15 cellular contexts compared by ENCODE assay signal in the genomic region with DNA sequence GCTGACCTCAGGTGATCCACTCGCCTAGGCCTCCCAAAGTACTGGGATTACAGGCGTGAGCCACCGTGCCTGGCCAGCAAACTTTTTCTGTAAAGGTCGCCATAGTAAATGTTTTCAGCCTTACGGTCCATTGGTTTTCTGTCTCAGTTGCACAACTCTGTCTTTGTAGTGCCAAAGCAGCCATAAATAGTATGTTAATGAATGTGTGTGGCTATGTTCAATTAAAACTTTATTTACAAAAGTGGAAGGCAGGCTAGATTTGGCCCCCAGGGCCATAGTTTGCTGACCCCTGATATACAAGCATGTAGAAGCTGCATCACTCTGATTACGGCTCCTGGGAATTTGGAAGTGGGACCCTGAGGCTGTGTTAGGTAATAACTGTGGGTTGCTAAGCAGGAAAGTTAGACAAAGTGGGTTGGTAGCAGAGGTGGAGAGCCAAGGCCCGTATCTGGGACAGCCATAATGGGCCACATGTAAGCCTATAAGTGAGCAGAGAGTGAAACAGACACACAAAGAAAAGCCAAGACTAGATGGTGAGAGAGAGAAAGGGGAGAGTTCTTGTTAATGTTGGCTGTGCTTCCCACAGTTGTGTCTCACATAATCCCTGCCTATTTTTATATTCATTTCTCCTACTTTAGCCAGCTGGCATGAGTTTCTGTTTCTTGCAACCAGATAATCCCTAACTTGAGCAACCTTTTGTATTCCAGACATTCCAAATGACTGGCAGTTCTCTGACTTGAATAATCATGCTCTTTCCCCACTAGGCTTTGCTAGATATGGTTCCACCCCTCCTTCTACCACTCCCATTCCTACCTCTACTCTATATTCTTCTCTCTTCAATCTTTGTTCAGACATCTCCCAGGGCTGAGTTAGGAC. TPM values are rescaled to one million over a fixed set of nuclear protein-coding genes. Genes with fewer than 3 reads are reported as not detected.
DNase-seq lines count a peak whose midpoint lies in the region; FAIRE-seq and TF ChIP-seq lines count a peak whose summit lies in the region.
"Had no signal": no experiment of that assay in that cellular context is flagged by ENCODE, and none has a peak within 500 bp of the region (broad histone marks: within the 10 kb centered on the region; RNA-seq: fewer than 3 reads in every experiment).

No MANE protein-coding gene starts in this region.

- H3K4me3 Mint-ChIP-seq in Caco-2 (ENCODE audit: unreplicated experiment) = no peak overlapping the region
- no peak overlapping the region for H3K4me3 Mint-ChIP-seq in astrocyte (ENCODE audit: unreplicated experiment)
- H3K4me3 Mint-ChIP-seq: activated T-helper 17 cell treated with anti-CD3 and anti-CD28 coated beads, Interleukin-2, amount 50 U/mL, for 72 hours; T-helper 2 cell treated with Interferon-gamma antibody and Interleukin-4, amounts not matched to agents 5 μg/mL and 100 μg/mL, for 36 hours had no signal

- CTCF ChIA-PET in Caco-2 (lab: Charles Lee) = no interaction called here

- H3K4me1 Mint-ChIP-seq in Caco-2 (ENCODE audit: low read depth, unreplicated experiment) (peaks cover 17% of the 10 kb centered on the region), astrocyte (ENCODE audit: low read depth, unreplicated experiment) (no peaks in the 10 kb centered on the region)

- DNase-seq in Caco-2 (no peak), astrocyte (ENCODE audit: low read depth) (peak; percentile 29), fibroblast of villous mesenchyme (ENCODE audit: low read depth) (peak; percentile 74), renal cortical epithelial cell (ENCODE audit: low read depth) (peak; percentile 28), GM19239 (ENCODE audit: insufficient read length, low spot score) (no peak), iPS-NIHi7 (ENCODE audit: extremely low spot score) (no peak), cerebellar nuclear complex (lab: John Stamatoyannopoulos, UW) (no peak)
- DNase-seq in stimulated activated CD4-positive, alpha-beta T cell treated with anti-CD3 and anti-CD28 coated beads, Interleukin-4, amount 100 ng/mL, for 1 hour = no peak
- DNase-seq: activated CD4-positive, alpha-beta T cell treated with anti-CD3 and anti-CD28 coated beads, Interleukin-2, amount 50 U/mL, for 48 hours; NCI-H1436 treated with DMSO at 0.1 percent for 48 hours; NCI-H748 treated with DMSO at 0.1 percent for 48 hours; stimulated activated CD4-positive, alpha-beta T cell treated with anti-CD3 and anti-CD28 coated beads, Interleukin-1b, Interleukin-23, amount 100 ng/mL, for 48 hours had no signal

- no peak overlapping the region for H3K4me2 ChIP-seq in astrocyte (ENCODE audit: low read length)

- no peaks in the 10 kb centered on the region for H3K79me2 ChIP-seq in astrocyte (ENCODE audit: insufficient read depth, low read length)

- H3K9ac ChIP-seq in astrocyte (ENCODE audit: low read length) = no peak overlapping the region

- H3K9me3 ChIP-seq in Caco-2 (peaks cover 5% of the 10 kb centered on the region; the same call in 1 of the 2 replicates), astrocyte (ENCODE audit: insufficient read depth, low read depth, low read length) (no peaks in the 10 kb centered on the region)
- H3K9me3 ChIP-seq: neutrophil had no signal

- no peak for FAIRE-seq in astrocyte (lab: Jason Lieb, UNC)
- FAIRE-seq in GM19239 (lab: Jason Lieb, UNC) = no peak

- H4K20me1 ChIP-seq in astrocyte (ENCODE audit: insufficient read depth, low read length) = no peaks in the 10 kb centered on the region

- BruUV-seq in Caco-2 (replicated peaks; lab: Mats Ljungman, UMichigan) = no TSS peak

- H3K9me3 Mint-ChIP-seq in Caco-2 (ENCODE audit: unreplicated experiment) (peaks cover 16% of the 10 kb centered on the region), astrocyte (ENCODE audit: unreplicated experiment) (no peaks in the 10 kb centered on the region)

- H3K4me1 ChIP-seq in Caco-2 = peaks cover 2% of the 10 kb centered on the region
- no peaks in the 10 kb centered on the region for H3K4me1 ChIP-seq in astrocyte (ENCODE audit: insufficient read depth, low read length)

- no peaks in the 10 kb centered on the region for H3K27me3 Mint-ChIP-seq in Caco-2 (ENCODE audit: insufficient read depth, unreplicated experiment)
- peaks cover 4% of the 10 kb centered on the region for H3K27me3 Mint-ChIP-seq in astrocyte (ENCODE audit: low read depth, unreplicated experiment)
- H3K27me3 Mint-ChIP-seq: activated T-helper 17 cell treated with anti-CD3 and anti-CD28 coated beads, Interleukin-2, amount 50 U/mL, for 72 hours had no signal

- POLR2A ChIA-PET in Caco-2 (lab: Charles Lee) = no interaction called here

- TF ChIP-seq CTCF in Caco-2 (IDR thresholded peaks at IDR 0.05; ENCODE audit: insufficient read depth in 1 of 2, low read depth in 1 of 2, low read length in 1 of 2, severe bottlenecking in 1 of 2, unreplicated experiment in 1 of 2) (no peak), astrocyte (IDR thresholded peaks at IDR 0.05; ENCODE audit: insufficient read depth, low read depth, low read length) (no peak), fibroblast of villous mesenchyme (IDR thresholded peaks at IDR 0.05; ENCODE audit: insufficient read depth, low read depth, low read length) (no peak)

- H3K27ac Mint-ChIP-seq in Caco-2 (ENCODE audit: unreplicated experiment) (peak overlapping the region; percentile 13), astrocyte (ENCODE audit: unreplicated experiment) (no peak overlapping the region)
- H3K27ac Mint-ChIP-seq: T-helper 2 cell treated with Interferon-gamma antibody and Interleukin-4, amounts not matched to agents 5 μg/mL and 100 μg/mL, for 36 hours had no signal

- intact Hi-C loops in Caco-2 (cut with micrococcal nuclease; ENCODE audit: unreplicated experiment) = no loop called here

- H3K27me3 ChIP-seq in Caco-2 (replicated peaks; ENCODE audit: control insufficient read depth, insufficient read depth, low read length) (no peaks in the 10 kb centered on the region), astrocyte (ENCODE audit: insufficient read depth, low read length) (no peaks in the 10 kb centered on the region)
- H3K27me3 ChIP-seq: neutrophil had no signal

- no peak overlapping the region for H2AFZ ChIP-seq in astrocyte (ENCODE audit: low read depth, low read length)

- H3K36me3 ChIP-seq in Caco-2 (ENCODE audit: control insufficient read depth, insufficient read depth, low read length) (no peaks in the 10 kb centered on the region), astrocyte (ENCODE audit: insufficient read depth, low read length) (no peaks in the 10 kb centered on the region)
- H3K36me3 ChIP-seq: neutrophil had no signal

- H3K4me3 ChIP-seq in Caco-2 (ENCODE audit: low read depth, low read length) (no peak overlapping the region), astrocyte (ENCODE audit: insufficient read depth, low read depth, low read length) (no peak overlapping the region), fibroblast of villous mesenchyme (ENCODE audit: low read depth, low read length) (no peak overlapping the region)

- no peak overlapping the region for H3K27ac ChIP-seq in astrocyte (ENCODE audit: low read depth, low read length)
- H3K27ac ChIP-seq: neutrophil had no signal

- H3K36me3 Mint-ChIP-seq in Caco-2 (ENCODE audit: insufficient read depth, unreplicated experiment) = no peaks in the 10 kb centered on the region
- H3K36me3 Mint-ChIP-seq in astrocyte (ENCODE audit: low read depth, unreplicated experiment) = no peaks in the 10 kb centered on the region

RNA-seq across cellular contexts. Expression of a gene that starts 7.8 kb away (rescaled TPM):
- total RNA-seq in Caco-2 (2022) (31.9 and 32.3 TPM in 2 replicates), astrocyte (13.4 and 14.6 TPM in 2 replicates), fibroblast of villous mesenchyme (29.3 and 40.2 TPM in 2 replicates), renal cortical epithelial cell (19.5 and 27.6 TPM in 2 replicates)

Comparison
In these comparisons a context has a peak if more than half of its experiments do, and no peak if none do; other contexts are left out.
1. DNase-seq: peak in astrocyte (single experiment), fibroblast of villous mesenchyme (single experiment) and renal cortical epithelial cell (single experiment); none in Caco-2 (0 of 2), stimulated activated CD4-positive, alpha-beta T cell treated with anti-CD3 and anti-CD28 coated beads, Interleukin-4, amount 100 ng/mL, for 1 hour (single experiment), GM19239 (single experiment), iPS-NIHi7 (single experiment) and cerebellar nuclear complex (0 of 2).